9 cellular contexts compared by ENCODE assay signal in genomic region chrX:121308276-121308805, GRCh38.
DNase-seq lines count a peak whose midpoint lies in the region; ATAC-seq and TF ChIP-seq lines count a peak whose summit lies in the region.
"Had no signal": no experiment of that assay in that cellular context is flagged by ENCODE, and none has a peak within 500 bp of the region (broad histone marks: within the 10 kb centered on the region; RNA-seq: fewer than 3 reads in every experiment).

No MANE protein-coding gene starts in this region.

- TF ChIP-seq CTCF in VCaP (conservative IDR thresholded peaks at IDR 0.05) (peak; percentile 58), prostate gland (IDR thresholded peaks at IDR 0.05) (no peak)

- TF ChIP-seq POLR2A in prostate gland (IDR thresholded peaks at IDR 0.05): no peak

- peak; percentile 18 for DNase-seq in NCI-H146 (lab: John Stamatoyannopoulos, UW)
- no peak for DNase-seq in NCI-H146 treated with DMSO at 0.1 percent for 48 hours (lab: John Stamatoyannopoulos, UW; ENCODE audit: unreplicated experiment)
- peak; percentile 33 for DNase-seq in Jurkat, Clone E6-1 (ENCODE audit: low read depth, low spot score)
- peak; percentile 3 for DNase-seq in epithelial cell of prostate (ENCODE audit: low read depth, low spot score)
- peak; percentile 25 for DNase-seq in putamen (ENCODE audit: low spot score)
- DNase-seq in prostate gland (ENCODE audit: low spot score): no peak

- no peaks in the 10 kb centered on the region for H3K27me3 ChIP-seq in prostate gland (replicated peaks; ENCODE audit: insufficient read depth)
- H3K27me3 ChIP-seq: BLaER1 treated with 17β-estradiol and CSF1 and Interleukin-3, amounts not matched to agents 10 nM and 100 nM had no signal

- WGBS in prostate gland: 24% methylated on average over 3 of the region's 3 CpGs

- intact Hi-C loops in prostate gland (cut with DNase I): no loop called here

- no peaks in the 10 kb centered on the region for H3K36me3 ChIP-seq in prostate gland
- H3K36me3 ChIP-seq: BLaER1 treated with 17β-estradiol and CSF1 and Interleukin-3, amounts not matched to agents 10 nM and 100 nM had no signal

- no peak overlapping the region for H3K4me3 ChIP-seq in Jurkat, Clone E6-1 (ENCODE audit: low read length)
- no peak overlapping the region for H3K4me3 ChIP-seq in prostate gland
- H3K4me3 ChIP-seq: BLaER1 treated with 17β-estradiol and CSF1 and Interleukin-3, amounts not matched to agents 10 nM and 100 nM had no signal

- no peak overlapping the region for H3K27ac ChIP-seq in VCaP
- H3K27ac ChIP-seq in epithelial cell of prostate: no peak overlapping the region
- no peak overlapping the region for H3K27ac ChIP-seq in prostate gland
- H3K27ac ChIP-seq: BLaER1 treated with 17β-estradiol and CSF1 and Interleukin-3, amounts not matched to agents 10 nM and 100 nM had no signal

- peak; percentile 64 for ATAC-seq in GM21737 (IDR thresholded peaks at IDR 0.05; ENCODE audit: unreplicated experiment)

- H3K4me1 ChIP-seq in prostate gland (replicated peaks): no peaks in the 10 kb centered on the region

- no peaks in the 10 kb centered on the region for H3K9me3 ChIP-seq in prostate gland
- H3K9me3 ChIP-seq: BLaER1 treated with 17β-estradiol and CSF1 and Interleukin-3, amounts not matched to agents 10 nM and 100 nM had no signal

Comparison
In these comparisons a context has a peak if more than half of its experiments do, and no peak if none do; other contexts are left out.
1. DNase-seq: peak in NCI-H146 (single experiment), Jurkat, Clone E6-1 (single experiment), epithelial cell of prostate (single experiment) and putamen (single experiment); none in NCI-H146 treated with DMSO at 0.1 percent for 48 hours (single experiment) and prostate gland (single experiment).